Comparison of ENCODE assay signal across 2 cellular contexts in the genomic region with DNA sequence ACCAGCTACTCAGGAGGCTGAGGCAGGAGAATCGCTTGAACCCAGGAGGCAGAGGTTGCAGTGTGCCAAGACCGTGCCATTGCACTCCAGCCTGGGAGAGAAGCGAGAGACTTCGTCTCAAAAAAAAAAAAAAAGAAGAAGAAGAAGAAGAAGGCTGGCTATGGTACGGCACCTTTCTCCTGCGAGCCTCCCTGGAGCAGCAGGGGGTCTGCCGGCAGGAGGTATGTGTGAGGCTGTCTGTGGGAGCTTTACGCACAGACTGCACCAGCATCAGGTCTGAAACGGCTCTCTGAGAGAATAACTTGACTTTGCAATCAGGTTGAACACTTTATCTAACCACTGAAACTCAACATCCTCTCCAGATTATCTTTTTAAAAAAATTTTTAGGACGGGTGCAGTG.
TF ChIP-seq lines count a peak whose summit lies in the region.

No MANE protein-coding gene starts in this region.

TF ChIP-seq in HEK293, 187 proteins besides CTCF, POLR2A, EP300 and RAD21 (continues in another document):
- TF ChIP-seq ZNF114 (tag by site-specific recombination; IDR thresholded peaks at IDR 0.05), result no peak
- TF ChIP-seq ZNF2 (tag by site-specific recombination; IDR thresholded peaks at IDR 0.05), result no peak
- TF ChIP-seq GLIS2 (tag by site-specific recombination; IDR thresholded peaks at IDR 0.05), result 0 out of 2 replicates have a peak, but pooled peaks have one; percentile 23
- TF ChIP-seq ZNF16 (tag by site-specific recombination; IDR thresholded peaks at IDR 0.05; ENCODE audit: low read depth), result no peak
- peak; percentile 93 for TF ChIP-seq GLIS1 (tag by site-specific recombination; IDR thresholded peaks at IDR 0.05)
- no peak for TF ChIP-seq ZBTB8A (tag by site-specific recombination; IDR thresholded peaks at IDR 0.05)
- no peak for TF ChIP-seq PRDM2 (tag by site-specific recombination; IDR thresholded peaks at IDR 0.05; ENCODE audit: borderline replicate concordance)
- no peak for TF ChIP-seq ZNF398 (tag by site-specific recombination; IDR thresholded peaks at IDR 0.05)
- no peak for TF ChIP-seq ZNF350 (tag by site-specific recombination; IDR thresholded peaks at IDR 0.05)
- TF ChIP-seq, protein P1, sequence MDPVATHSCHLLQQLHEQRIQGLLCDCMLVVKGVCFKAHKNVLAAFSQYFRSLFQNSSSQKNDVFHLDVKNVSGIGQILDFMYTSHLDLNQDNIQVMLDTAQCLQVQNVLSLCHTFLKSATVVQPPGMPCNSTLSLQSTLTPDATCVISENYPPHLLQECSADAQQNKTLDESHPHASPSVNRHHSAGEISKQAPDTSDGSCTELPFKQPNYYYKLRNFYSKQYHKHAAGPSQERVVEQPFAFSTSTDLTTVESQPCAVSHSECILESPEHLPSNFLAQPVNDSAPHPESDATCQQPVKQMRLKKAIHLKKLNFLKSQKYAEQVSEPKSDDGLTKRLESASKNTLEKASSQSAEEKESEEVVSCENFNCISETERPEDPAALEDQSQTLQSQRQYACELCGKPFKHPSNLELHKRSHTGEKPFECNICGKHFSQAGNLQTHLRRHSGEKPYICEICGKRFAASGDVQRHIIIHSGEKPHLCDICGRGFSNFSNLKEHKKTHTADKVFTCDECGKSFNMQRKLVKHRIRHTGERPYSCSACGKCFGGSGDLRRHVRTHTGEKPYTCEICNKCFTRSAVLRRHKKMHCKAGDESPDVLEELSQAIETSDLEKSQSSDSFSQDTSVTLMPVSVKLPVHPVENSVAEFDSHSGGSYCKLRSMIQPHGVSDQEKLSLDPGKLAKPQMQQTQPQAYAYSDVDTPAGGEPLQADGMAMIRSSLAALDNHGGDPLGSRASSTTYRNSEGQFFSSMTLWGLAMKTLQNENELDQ (tag by site-specific recombination; IDR thresholded peaks at IDR 0.05; ENCODE audit: low read depth), result no peak
- TF ChIP-seq ZNF202 (tag by site-specific recombination; IDR thresholded peaks at IDR 0.05; ENCODE audit: borderline replicate concordance), result no peak
- no peak for TF ChIP-seq ZNF311 (tag by site-specific recombination; IDR thresholded peaks at IDR 0.05; ENCODE audit: borderline replicate concordance)
- TF ChIP-seq ZNF555 (tag by site-specific recombination; conservative IDR thresholded peaks at IDR 0.05), result no peak
- peak; percentile 80 for TF ChIP-seq ZIC2 (tag by site-specific recombination; IDR thresholded peaks at IDR 0.05)
- no peak for TF ChIP-seq ZNF623 (tag by site-specific recombination; IDR thresholded peaks at IDR 0.05)

TF ChIP-seq in H1, 55 proteins besides CTCF, POLR2A, EP300 and RAD21:
- TF ChIP-seq, protein P2, sequence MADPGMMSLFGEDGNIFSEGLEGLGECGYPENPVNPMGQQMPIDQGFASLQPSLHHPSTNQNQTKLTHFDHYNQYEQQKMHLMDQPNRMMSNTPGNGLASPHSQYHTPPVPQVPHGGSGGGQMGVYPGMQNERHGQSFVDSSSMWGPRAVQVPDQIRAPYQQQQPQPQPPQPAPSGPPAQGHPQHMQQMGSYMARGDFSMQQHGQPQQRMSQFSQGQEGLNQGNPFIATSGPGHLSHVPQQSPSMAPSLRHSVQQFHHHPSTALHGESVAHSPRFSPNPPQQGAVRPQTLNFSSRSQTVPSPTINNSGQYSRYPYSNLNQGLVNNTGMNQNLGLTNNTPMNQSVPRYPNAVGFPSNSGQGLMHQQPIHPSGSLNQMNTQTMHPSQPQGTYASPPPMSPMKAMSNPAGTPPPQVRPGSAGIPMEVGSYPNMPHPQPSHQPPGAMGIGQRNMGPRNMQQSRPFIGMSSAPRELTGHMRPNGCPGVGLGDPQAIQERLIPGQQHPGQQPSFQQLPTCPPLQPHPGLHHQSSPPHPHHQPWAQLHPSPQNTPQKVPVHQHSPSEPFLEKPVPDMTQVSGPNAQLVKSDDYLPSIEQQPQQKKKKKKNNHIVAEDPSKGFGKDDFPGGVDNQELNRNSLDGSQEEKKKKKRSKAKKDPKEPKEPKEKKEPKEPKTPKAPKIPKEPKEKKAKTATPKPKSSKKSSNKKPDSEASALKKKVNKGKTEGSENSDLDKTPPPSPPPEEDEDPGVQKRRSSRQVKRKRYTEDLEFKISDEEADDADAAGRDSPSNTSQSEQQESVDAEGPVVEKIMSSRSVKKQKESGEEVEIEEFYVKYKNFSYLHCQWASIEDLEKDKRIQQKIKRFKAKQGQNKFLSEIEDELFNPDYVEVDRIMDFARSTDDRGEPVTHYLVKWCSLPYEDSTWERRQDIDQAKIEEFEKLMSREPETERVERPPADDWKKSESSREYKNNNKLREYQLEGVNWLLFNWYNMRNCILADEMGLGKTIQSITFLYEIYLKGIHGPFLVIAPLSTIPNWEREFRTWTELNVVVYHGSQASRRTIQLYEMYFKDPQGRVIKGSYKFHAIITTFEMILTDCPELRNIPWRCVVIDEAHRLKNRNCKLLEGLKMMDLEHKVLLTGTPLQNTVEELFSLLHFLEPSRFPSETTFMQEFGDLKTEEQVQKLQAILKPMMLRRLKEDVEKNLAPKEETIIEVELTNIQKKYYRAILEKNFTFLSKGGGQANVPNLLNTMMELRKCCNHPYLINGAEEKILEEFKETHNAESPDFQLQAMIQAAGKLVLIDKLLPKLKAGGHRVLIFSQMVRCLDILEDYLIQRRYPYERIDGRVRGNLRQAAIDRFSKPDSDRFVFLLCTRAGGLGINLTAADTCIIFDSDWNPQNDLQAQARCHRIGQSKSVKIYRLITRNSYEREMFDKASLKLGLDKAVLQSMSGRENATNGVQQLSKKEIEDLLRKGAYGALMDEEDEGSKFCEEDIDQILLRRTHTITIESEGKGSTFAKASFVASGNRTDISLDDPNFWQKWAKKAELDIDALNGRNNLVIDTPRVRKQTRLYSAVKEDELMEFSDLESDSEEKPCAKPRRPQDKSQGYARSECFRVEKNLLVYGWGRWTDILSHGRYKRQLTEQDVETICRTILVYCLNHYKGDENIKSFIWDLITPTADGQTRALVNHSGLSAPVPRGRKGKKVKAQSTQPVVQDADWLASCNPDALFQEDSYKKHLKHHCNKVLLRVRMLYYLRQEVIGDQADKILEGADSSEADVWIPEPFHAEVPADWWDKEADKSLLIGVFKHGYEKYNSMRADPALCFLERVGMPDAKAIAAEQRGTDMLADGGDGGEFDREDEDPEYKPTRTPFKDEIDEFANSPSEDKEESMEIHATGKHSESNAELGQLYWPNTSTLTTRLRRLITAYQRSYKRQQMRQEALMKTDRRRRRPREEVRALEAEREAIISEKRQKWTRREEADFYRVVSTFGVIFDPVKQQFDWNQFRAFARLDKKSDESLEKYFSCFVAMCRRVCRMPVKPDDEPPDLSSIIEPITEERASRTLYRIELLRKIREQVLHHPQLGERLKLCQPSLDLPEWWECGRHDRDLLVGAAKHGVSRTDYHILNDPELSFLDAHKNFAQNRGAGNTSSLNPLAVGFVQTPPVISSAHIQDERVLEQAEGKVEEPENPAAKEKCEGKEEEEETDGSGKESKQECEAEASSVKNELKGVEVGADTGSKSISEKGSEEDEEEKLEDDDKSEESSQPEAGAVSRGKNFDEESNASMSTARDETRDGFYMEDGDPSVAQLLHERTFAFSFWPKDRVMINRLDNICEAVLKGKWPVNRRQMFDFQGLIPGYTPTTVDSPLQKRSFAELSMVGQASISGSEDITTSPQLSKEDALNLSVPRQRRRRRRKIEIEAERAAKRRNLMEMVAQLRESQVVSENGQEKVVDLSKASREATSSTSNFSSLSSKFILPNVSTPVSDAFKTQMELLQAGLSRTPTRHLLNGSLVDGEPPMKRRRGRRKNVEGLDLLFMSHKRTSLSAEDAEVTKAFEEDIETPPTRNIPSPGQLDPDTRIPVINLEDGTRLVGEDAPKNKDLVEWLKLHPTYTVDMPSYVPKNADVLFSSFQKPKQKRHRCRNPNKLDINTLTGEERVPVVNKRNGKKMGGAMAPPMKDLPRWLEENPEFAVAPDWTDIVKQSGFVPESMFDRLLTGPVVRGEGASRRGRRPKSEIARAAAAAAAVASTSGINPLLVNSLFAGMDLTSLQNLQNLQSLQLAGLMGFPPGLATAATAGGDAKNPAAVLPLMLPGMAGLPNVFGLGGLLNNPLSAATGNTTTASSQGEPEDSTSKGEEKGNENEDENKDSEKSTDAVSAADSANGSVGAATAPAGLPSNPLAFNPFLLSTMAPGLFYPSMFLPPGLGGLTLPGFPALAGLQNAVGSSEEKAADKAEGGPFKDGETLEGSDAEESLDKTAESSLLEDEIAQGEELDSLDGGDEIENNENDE (IDR thresholded peaks at IDR 0.05; ENCODE audit: insufficient replicate concordance, low read length), result no peak
- no peak for TF ChIP-seq HDAC6 (IDR thresholded peaks at IDR 0.05; ENCODE audit: low read depth, low read length)
- no peak for TF ChIP-seq GABPA (IDR thresholded peaks at IDR 0.05; ENCODE audit: borderline replicate concordance, insufficient read depth, low read length)
- no peak for TF ChIP-seq ATF2 (IDR thresholded peaks at IDR 0.05; ENCODE audit: low read length)
- no peak for TF ChIP-seq ATF3 (IDR thresholded peaks at IDR 0.05; ENCODE audit: insufficient read depth, low read depth, low read length)
- no peak for TF ChIP-seq SAP30 (IDR thresholded peaks at IDR 0.05; ENCODE audit: insufficient read depth, insufficient replicate concordance, low read length)
TF ChIP-seq in H1: peak in this region for 0.
